8 cellular contexts compared by ENCODE assay signal in the genomic region with DNA sequence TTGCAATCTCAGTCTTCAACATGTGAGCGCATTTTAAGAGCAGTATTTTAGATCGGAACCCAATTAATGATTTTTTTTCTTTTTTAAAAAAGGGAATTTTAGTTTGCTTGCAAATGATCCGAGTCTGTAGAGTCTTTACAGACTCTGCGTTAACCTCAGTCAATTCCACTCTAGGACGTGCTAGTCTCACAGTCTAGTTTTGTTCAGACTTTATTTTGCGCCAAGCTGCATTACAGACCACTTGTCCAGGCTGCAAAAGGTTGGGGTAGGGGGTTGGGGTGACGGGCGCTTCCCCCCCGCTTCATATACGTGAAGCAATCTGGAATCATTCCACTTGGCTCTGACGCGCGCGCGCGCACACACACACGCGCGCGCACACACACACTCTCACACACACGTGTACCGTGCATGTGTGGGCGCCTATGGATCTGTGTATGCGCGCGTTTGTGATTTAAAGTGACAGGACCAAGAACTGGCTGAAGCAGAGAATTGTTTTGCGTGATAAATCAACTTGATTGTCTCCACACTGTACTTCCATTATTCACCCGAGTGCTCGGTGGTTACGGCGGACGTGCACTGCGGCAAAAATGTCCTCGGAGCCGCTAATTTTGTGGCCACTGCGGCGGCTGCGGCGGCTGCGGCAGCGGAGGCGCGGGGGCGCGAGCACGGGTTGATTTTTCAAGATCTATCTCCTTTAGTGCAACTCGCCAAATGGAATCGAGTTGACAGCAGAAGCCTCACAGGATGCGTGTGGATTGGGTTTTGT. TPM values are rescaled to one million over a fixed set of nuclear protein-coding genes. Genes with fewer than 3 reads are reported as not detected.
DNase-seq lines count a peak whose midpoint lies in the region; ATAC-seq, FAIRE-seq and TF ChIP-seq lines count a peak whose summit lies in the region.

No MANE protein-coding gene starts in this region.

- peak overlapping the region; percentile 65 for H3K4me3 ChIP-seq in AG04449 (ENCODE audit: low read depth, low read length)
- peak overlapping the region; percentile 76 for H3K4me3 ChIP-seq in HEK293 (ENCODE audit: low read depth, low read length)
- peak overlapping the region; percentile 57 for H3K4me3 ChIP-seq in K562
- peak overlapping the region; percentile 84 for H3K4me3 ChIP-seq in psoas muscle

- TF ChIP-seq CTCF in AG04449 (IDR thresholded peaks at IDR 0.05; ENCODE audit: insufficient read depth, low read length, missing control alignments) (no peak), HEK293 (tag by site-specific recombination; IDR thresholded peaks at IDR 0.05) (no peak), RWPE1 (conservative IDR thresholded peaks at IDR 0.05; ENCODE audit: low read depth) (no peak), K562 (IDR thresholded peaks at IDR 0.05 in 2 of 3, conservative IDR thresholded peaks at IDR 0.05 in 1 of 3; ENCODE audit: insufficient read depth in 2 of 3, low read depth in 1 of 3, low read length in 3 of 3) (no peak), psoas muscle (IDR thresholded peaks at IDR 0.05) (no peak)

- POLR2A ChIA-PET in AG04449 (lab: Yijun Ruan, JAX) (interaction anchor here (0.7 kb wide), 1 partner anchor 395 kb away, joined by 5 read pairs; no protein-coding TSS in a partner anchor), HEK293 (lab: Yijun Ruan, JAX) (interaction anchor here (1.6 to 2.1 kb wide), 2 partner anchors 21 to 25 kb away, joined by 11 to 16 read pairs; partner anchors contain the start of gene NFIA), RWPE1 (lab: Yijun Ruan, JAX; ENCODE audit: low non-redundant PET) (no interaction called here), K562 (lab: Yijun Ruan, JAX) (interaction anchor here (0.6 to 2.1 kb wide), 5 partner anchors 8 to 264 kb away, joined by 4 to 11 read pairs (median 4); no protein-coding TSS in a partner anchor)

- no peaks in the 10 kb centered on the region for H3K9me1 ChIP-seq in K562 (ENCODE audit: control insufficient read depth, insufficient read depth, low read length)

- no peak for DNase-seq in AG04449 (ENCODE audit: low read depth, low spot score)
- DNase-seq in RWPE1 (ENCODE audit: low spot score): no peak
- peak; percentile 30 to 76 (median 56) for DNase-seq in K562 (ENCODE audit: extremely low read depth in 1 of 4, low spot score in 3 of 4)
- peak; percentile 48 to 79 for DNase-seq in hippocampal formation (lab: John Stamatoyannopoulos, UW)
- DNase-seq in psoas muscle: peak; percentile 62 to 77
- DNase-seq in GM19239 (ENCODE audit: insufficient read length, low spot score): no peak

- in situ Hi-C loops in K562 (cut with MboI): no loop called here

- peak; percentile 39 for TF ChIP-seq POLR2A in K562 (conservative IDR thresholded peaks at IDR 0.05)

- WGBS in K562 (ENCODE audit: insufficient coverage, low coverage, missing lambda C conversion rate): under 1% methylated on average over 49 of the region's 49 CpGs
- 1 to 3% (median 2%) methylated on average over 49 of the region's 49 CpGs for WGBS in psoas muscle, 3 donors

- H3K9me3 ChIP-seq in HEK293 (ENCODE audit: control insufficient read depth, insufficient read depth, low read depth, low read length) (no peaks in the 10 kb centered on the region), K562 (replicated peaks; ENCODE audit: control insufficient read depth, insufficient read depth, low read depth, low read length) (no peaks in the 10 kb centered on the region), psoas muscle (no peaks in the 10 kb centered on the region)

- no peaks in the 10 kb centered on the region for H3K27me3 ChIP-seq in K562 (ENCODE audit: control insufficient read depth in 2 of 2, insufficient read depth in 2 of 2, low read length in 2 of 2)
- H3K27me3 ChIP-seq in psoas muscle (ENCODE audit: insufficient read depth in 3 of 3, low read length in 2 of 3): no peaks in the 10 kb centered on the region

- CTCF ChIA-PET in AG04449 (lab: Yijun Ruan, JAX): interaction anchor here (2.0 to 5.0 kb wide), 2 partner anchors 7 to 13 kb away, joined by 21 to 37 read pairs; no protein-coding TSS in a partner anchor
- CTCF ChIA-PET in HEK293 (lab: Yijun Ruan, JAX): interaction anchor here (1.0 to 1.2 kb wide), 2 partner anchors 14 to 532 kb away, joined by 3 read pairs; no protein-coding TSS in a partner anchor
- CTCF ChIA-PET in RWPE1 (lab: Yijun Ruan, JAX): no interaction called here
- CTCF ChIA-PET in K562 (lab: Yijun Ruan, JAX; ENCODE audit: low intra/inter-chr PET ratio): no interaction called here

- BruUV-seq in K562 (replicated peaks; lab: Mats Ljungman, UMichigan): TSS peak; percentile 74

- H4K20me1 ChIP-seq in K562 (replicated peaks; ENCODE audit: control insufficient read depth, insufficient read depth, low read length): no peaks in the 10 kb centered on the region

- H3K27ac ChIP-seq in HEK293 (ENCODE audit: extremely low read depth, low read depth, low read length) (peak overlapping the region; percentile 78; the same call in 1 of the 2 replicates), RWPE1 (peak overlapping the region; percentile 82), K562 (ENCODE audit: extremely low read depth, low read depth, low read length) (peak overlapping the region; percentile 85), psoas muscle (peak overlapping the region; percentile 97)

- H3K36me3 ChIP-seq in HEK293 (ENCODE audit: control insufficient read depth in 2 of 2, insufficient read depth in 1 of 2, low read length in 2 of 2) (no peaks in the 10 kb centered on the region), K562 (ENCODE audit: control insufficient read depth, insufficient read depth, low read length) (no peaks in the 10 kb centered on the region), psoas muscle (ENCODE audit: insufficient read depth in 1 of 2, low read depth in 1 of 2) (no peaks in the 10 kb centered on the region)

- no peak; a peak in 1 of 4 replicates for TF ChIP-seq RAD21 in K562 (CRISPR knock-in tag; conservative IDR thresholded peaks at IDR 0.05 in 1 of 2, IDR thresholded peaks at IDR 0.05 in 1 of 2)

- FAIRE-seq in K562 (lab: Jason Lieb, UNC) (peak; percentile 75), GM19239 (lab: Jason Lieb, UNC) (no peak)

- H3K9ac ChIP-seq in K562 (ENCODE audit: insufficient read depth in 1 of 2, low read depth in 2 of 2, low read length in 2 of 2): peak overlapping the region; percentile 79 to 93

- intact Hi-C loops in K562 (cut with micrococcal nuclease) (loop anchor here (1.0 to 2.0 kb wide), 2 partner anchors 21 to 64 kb away; no protein-coding TSS in a partner anchor), psoas muscle (cut with DNase I) (loop anchor here in 1 of 2 donors (2.0 to 10.0 kb wide), 2 partner anchors 190 to 668 kb away; partner anchors contain the start of gene TM2D1)

- no peak for TF ChIP-seq EP300 in K562 (IDR thresholded peaks at IDR 0.05; ENCODE audit: low read length)

- peaks cover 5% of the 10 kb centered on the region; the same call in 2 of the 3 replicates for H3K79me2 ChIP-seq in K562 (ENCODE audit: control insufficient read depth, insufficient read depth, low read length)

- H3K4me1 ChIP-seq in HEK293 (ENCODE audit: control insufficient read depth, insufficient read depth, low read length) (peaks cover 15% of the 10 kb centered on the region), K562 (replicated peaks in 1 of 2; ENCODE audit: control insufficient read depth in 2 of 2, insufficient read depth in 2 of 2, low read length in 2 of 2) (peaks cover 34 to 36% of the 10 kb centered on the region in 2 experiments), psoas muscle (peaks cover 30% of the 10 kb centered on the region)

- H2AFZ ChIP-seq in K562 (ENCODE audit: low read depth, low read length): peak overlapping the region; percentile 97

- ATAC-seq in K562 (peak; percentile 44), psoas muscle (peak; percentile 41 to 59 (median 53)), HG03432 (IDR thresholded peaks at IDR 0.05; ENCODE audit: unreplicated experiment) (no peak)

- peak overlapping the region; percentile 92 for H3K4me2 ChIP-seq in K562 (ENCODE audit: insufficient read depth, low read length)

TF ChIP-seq in K562, 482 proteins besides CTCF, POLR2A, EP300 and RAD21 (continues in another document):
- TF ChIP-seq BACH1 (tag; IDR thresholded peaks at IDR 0.05) (no peak), SMAD1 (IDR thresholded peaks at IDR 0.05; ENCODE audit: low read depth, low read length, partially characterized antibody) (no peak), KDM2B (CRISPR knock-in tag; IDR thresholded peaks at IDR 0.05) (no peak), BMI1 (IDR thresholded peaks at IDR 0.05; ENCODE audit: low read length) (no peak), SAFB2 (IDR thresholded peaks at IDR 0.05; ENCODE audit: borderline replicate concordance, low read depth, low read length, severe bottlenecking) (no peak), ZNF696 (CRISPR knock-in tag; conservative IDR thresholded peaks at IDR 0.05) (no peak)
- TF ChIP-seq, protein P1, sequence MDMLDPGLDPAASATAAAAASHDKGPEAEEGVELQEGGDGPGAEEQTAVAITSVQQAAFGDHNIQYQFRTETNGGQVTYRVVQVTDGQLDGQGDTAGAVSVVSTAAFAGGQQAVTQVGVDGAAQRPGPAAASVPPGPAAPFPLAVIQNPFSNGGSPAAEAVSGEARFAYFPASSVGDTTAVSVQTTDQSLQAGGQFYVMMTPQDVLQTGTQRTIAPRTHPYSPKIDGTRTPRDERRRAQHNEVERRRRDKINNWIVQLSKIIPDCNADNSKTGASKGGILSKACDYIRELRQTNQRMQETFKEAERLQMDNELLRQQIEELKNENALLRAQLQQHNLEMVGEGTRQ (CRISPR knock-in tag; IDR thresholded peaks at IDR 0.05): no peak

RNA-seq across cellular contexts. Expression of gene NFIA, which starts 25.5 kb away (rescaled TPM):
- total RNA-seq in K562 (2011; cell fraction: chromatin; rRNA removed; ENCODE audit: low replicate concordance): 64.5 and 151 TPM in 2 replicates
- 18.0 and 29.1 TPM in 2 replicates for total RNA-seq in K562 (2011; cell fraction: nucleolus; rRNA removed)
- 50.7 and 73.9 TPM in 2 replicates for total RNA-seq in K562 (2011; cell fraction: nucleoplasm; rRNA removed)
- total RNA-seq in K562 (2014; rRNA removed) (6.5 and 9.5 TPM in 2 replicates), K562 (2014; rRNA removed; fragmentation: Illumina TruSeq; extraction: Trizol) (20.3 and 22.6 TPM in 2 replicates), K562 (2015; rRNA removed; fragmentation: Illumina TruSeq; extraction: Trizol) (16.1 and 16.2 TPM in 2 replicates), K562 (2021) (24.2 and 24.9 TPM in 2 replicates), psoas muscle (10 to 100 TPM; 30.6 to 42.7 (median 42.3) TPM)
- polyA plus RNA-seq in K562 (2011; rRNA removed) (9.8 and 11.5 TPM in 2 replicates), K562 (2014; fragmentation: Illumina TruSeq; extraction: Trizol) (8.5 and 9.1 TPM in 2 replicates), K562 (2014; fragmentation: Nextera tagmentation; extraction: Ambion mirVana) (10 to 100 TPM in 1 of 2 experiments, 1 to 10 TPM in 1; 5.3 to 10.1 TPM), K562 (2014; rRNA removed) (7.0 and 8.6 TPM in 2 replicates), psoas muscle (10 to 100 TPM in 1 of 3 donors, 1 to 10 TPM in 2; 4.0 to 11.7 (median 4.2) TPM)
- polyA plus RNA-seq in K562 (2011; cell fraction: cytosol; rRNA removed): 12.0 and 15.8 TPM in 2 replicates
- 17.4 and 18.8 TPM in 2 replicates for polyA plus RNA-seq in K562 (2011; cell fraction: nucleus; rRNA removed)
- polyA plus RNA-seq in K562 (2012): 3.9 and 4.2 TPM in 2 replicates
- 37.6 and 46.6 TPM in 2 replicates for polyA minus RNA-seq in K562 (2011; rRNA and poly(A)+ RNA removed)
- polyA minus RNA-seq in K562 (2011; cell fraction: cytosol; rRNA and poly(A)+ RNA removed): 14.5 and 18.2 TPM in 2 replicates
- 45.4 and 75.9 TPM in 2 replicates for polyA minus RNA-seq in K562 (2011; cell fraction: nucleus; rRNA and poly(A)+ RNA removed)

Comparison
In these comparisons a context has a peak if more than half of its experiments do, and no peak if none do; other contexts are left out.
1. DNase-seq: peak in K562 (4 of 4), hippocampal formation (2 of 2) and psoas muscle (2 of 2); none in AG04449 (single experiment), RWPE1 (single experiment) and GM19239 (single experiment).
2. CTCF ChIA-PET loops: an anchor here in AG04449 (2.0 to 5.0 kb wide) and HEK293 (1.0 to 1.2 kb wide); none called in RWPE1 and K562.
3. Peak in every context shown above with its lines, with median percentiles within 50 percentile points of each other: H3K4me3 ChIP-seq and H3K27ac ChIP-seq.